ENCODE assay signal across 11 cellular contexts in the genomic region with DNA sequence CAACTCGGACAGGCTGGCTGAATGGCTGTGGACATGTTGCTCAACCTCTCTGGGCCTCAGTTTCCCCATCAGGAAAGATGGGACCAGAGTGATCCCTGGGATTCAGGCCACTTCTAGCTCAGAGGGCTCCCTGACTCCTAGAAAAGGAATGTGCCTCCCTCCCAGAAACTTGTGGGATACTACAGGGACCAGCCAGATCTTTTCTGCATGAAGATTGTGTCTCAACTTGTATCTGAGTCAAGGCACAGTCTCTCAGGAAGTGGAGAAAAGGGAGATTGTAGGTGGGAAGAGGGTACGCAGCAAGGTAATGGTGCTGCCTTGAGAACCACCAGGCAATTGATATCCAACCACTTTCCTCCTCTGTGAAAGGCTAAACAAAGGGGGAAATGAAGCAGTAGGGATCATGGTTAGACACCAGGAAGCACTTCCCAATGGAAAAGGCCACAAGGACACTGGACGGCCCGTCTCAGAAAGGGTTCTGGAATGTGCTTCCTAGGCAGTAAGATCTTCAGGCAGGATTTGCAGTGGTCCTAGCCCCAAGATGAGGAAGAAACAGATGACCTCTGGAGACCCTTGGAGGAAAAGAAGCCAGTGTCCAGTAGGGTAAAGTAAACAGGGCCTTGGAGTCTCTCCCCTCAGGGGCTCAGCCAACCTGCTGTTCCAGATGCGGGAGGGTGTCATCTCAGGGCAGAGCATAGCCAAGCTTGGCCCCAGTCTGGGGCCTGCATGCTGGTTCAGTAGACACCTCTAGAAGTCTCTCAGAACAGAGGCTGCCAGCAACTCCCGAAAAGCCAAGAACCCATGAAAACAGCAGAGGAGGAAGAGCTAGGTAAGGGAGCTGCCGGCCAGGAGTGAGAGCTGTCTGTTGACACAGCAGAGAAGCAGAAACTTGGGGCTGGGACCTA. TPM values are rescaled to one million over a fixed set of nuclear protein-coding genes. Genes with fewer than 3 reads are reported as not detected.
DNase-seq lines count a peak whose midpoint lies in the region; ATAC-seq and TF ChIP-seq lines count a peak whose summit lies in the region.
"Had no signal": no experiment of that assay in that cellular context is flagged by ENCODE, and none has a peak within 500 bp of the region (broad histone marks: within the 10 kb centered on the region; RNA-seq: fewer than 3 reads in every experiment).

No MANE protein-coding gene starts in this region.

- peak overlapping the region; percentile 2 for H3K4me3 Mint-ChIP-seq in central memory CD8-positive, alpha-beta T cell
- H3K4me3 Mint-ChIP-seq in osteocyte (ENCODE audit: unreplicated experiment) = no peak overlapping the region

- no peak for TF ChIP-seq POLR2A in Peyer's patch (IDR thresholded peaks at IDR 0.05)

- 77 to 86% methylated on average over 7 of the region's 7 CpGs for WGBS in heart right ventricle, 2 donors

- no peaks in the 10 kb centered on the region for H3K9me3 Mint-ChIP-seq in central memory CD8-positive, alpha-beta T cell
- no peaks in the 10 kb centered on the region for H3K9me3 Mint-ChIP-seq in osteocyte (ENCODE audit: unreplicated experiment)

- H3K27ac ChIP-seq in Peyer's patch (no peak overlapping the region), heart right ventricle (no peak overlapping the region)

- H3K27me3 ChIP-seq in Peyer's patch = no peaks in the 10 kb centered on the region
- H3K27me3 ChIP-seq in heart right ventricle = no peaks in the 10 kb centered on the region
- H3K27me3 ChIP-seq: stomach had no signal

- intact Hi-C loops in heart right ventricle (cut with DNase I) = loop anchor here in 1 of 10 donors (2.0 kb wide), 1 partner anchor 13 kb away; no protein-coding TSS in a partner anchor

- H3K4me3 ChIP-seq in Peyer's patch = no peak overlapping the region
- H3K4me3 ChIP-seq in heart right ventricle = no peak overlapping the region
- H3K4me3 ChIP-seq: stomach had no signal

- H3K4me1 ChIP-seq in Peyer's patch = peaks cover 0 to 16% (median 1%) of the 10 kb centered on the region in 4 donors
- peaks cover 29 to 70% (median 51%) of the 10 kb centered on the region in 9 donors for H3K4me1 ChIP-seq in heart right ventricle

- H3K9me3 ChIP-seq in Peyer's patch = no peaks in the 10 kb centered on the region
- H3K9me3 ChIP-seq in heart right ventricle = no peaks in the 10 kb centered on the region
- H3K9me3 ChIP-seq: stomach had no signal

- no peaks in the 10 kb centered on the region for H3K27me3 Mint-ChIP-seq in central memory CD8-positive, alpha-beta T cell
- H3K27me3 Mint-ChIP-seq in osteocyte (ENCODE audit: unreplicated experiment) = no peaks in the 10 kb centered on the region

- no peaks in the 10 kb centered on the region for H3K36me3 ChIP-seq in Peyer's patch
- peaks cover 0 to 8% (median 0%) of the 10 kb centered on the region in 9 donors for H3K36me3 ChIP-seq in heart right ventricle
- H3K36me3 ChIP-seq: stomach had no signal

- no peak for ATAC-seq in central memory CD8-positive, alpha-beta T cell (replicated peaks; ENCODE audit: extremely low read depth, poor library complexity, severe bottlenecking)
- ATAC-seq in heart right ventricle = no peak

- TF ChIP-seq CTCF in Peyer's patch (IDR thresholded peaks at IDR 0.05) (no peak), osteocyte (IDR thresholded peaks at IDR 0.05) (no peak), heart right ventricle (IDR thresholded peaks at IDR 0.05) (no peak)

- DNase-seq in AG08396 (ENCODE audit: low spot score) (peak; percentile 57), GM03348 (ENCODE audit: low spot score) (peak; percentile 71), myocyte (ENCODE audit: low read depth) (peak; percentile 59), Peyer's patch (no peak), SHP77 (lab: John Stamatoyannopoulos, UW) (no peak), osteocyte (ENCODE audit: extremely low spot score, unreplicated experiment) (no peak), heart right ventricle (no peak)
- DNase-seq in central memory CD8-positive, alpha-beta T cell (ENCODE audit: low spot score in 2 of 2) = no peak
- DNase-seq: activated T-cell treated with anti-CD3 and anti-CD28 coated beads for 4 hours, dermis blood vessel endothelial cell, stomach had no signal

- H3K27ac Mint-ChIP-seq in central memory CD8-positive, alpha-beta T cell (ENCODE audit: low read depth) = peak overlapping the region; percentile 66
- H3K27ac Mint-ChIP-seq in osteocyte (ENCODE audit: unreplicated experiment) = no peak overlapping the region

- H3K36me3 Mint-ChIP-seq in central memory CD8-positive, alpha-beta T cell (ENCODE audit: insufficient read depth) = peaks cover 21% of the 10 kb centered on the region
- H3K36me3 Mint-ChIP-seq in osteocyte (ENCODE audit: unreplicated experiment) = no peaks in the 10 kb centered on the region

- H3K4me1 Mint-ChIP-seq in central memory CD8-positive, alpha-beta T cell = peaks cover 73% of the 10 kb centered on the region
- peaks cover 51% of the 10 kb centered on the region for H3K4me1 Mint-ChIP-seq in osteocyte (ENCODE audit: unreplicated experiment)

RNA-seq across cellular contexts. Expression of gene IFFO2, which starts 16.8 kb away (rescaled TPM):
- 12.4 and 16.2 TPM in 2 replicates for total RNA-seq in myocyte
- polyA plus RNA-seq in myocyte (2012) = 41.3 TPM
- total RNA-seq in Peyer's patch = 10 to 100 TPM in 1 of 4 donors, 1 to 10 TPM in 3; 1.9 to 14.9 (median 3.8) TPM
- 6.8 and 8.0 TPM in 2 replicates for total RNA-seq in osteocyte
- total RNA-seq in heart right ventricle = 1 to 10 TPM; 3.2 to 8.2 (median 4.7) TPM
- 1 to 10 TPM; 2.2 to 2.3 TPM for polyA plus RNA-seq in heart right ventricle

RNA-seq across cellular contexts. Expression of gene ALDH4A1, which starts 37.3 kb away (rescaled TPM):
- total RNA-seq in myocyte (25.9 and 37.0 TPM in 2 replicates), Peyer's patch (1 to 10 TPM; 2.8 to 5.8 (median 4.1) TPM), osteocyte (13.7 and 13.8 TPM in 2 replicates), heart right ventricle (10 to 100 TPM; 18.5 to 60.8 (median 44.7) TPM)
- polyA plus RNA-seq in myocyte (2012) = 17.1 TPM
- polyA plus RNA-seq in heart right ventricle = 10 to 100 TPM; 12.7 to 24.0 TPM

Comparison
In these comparisons a context has a peak if more than half of its experiments do, and no peak if none do; other contexts are left out.
1. DNase-seq: peak in AG08396 (single experiment), GM03348 (single experiment) and myocyte (single experiment); none in central memory CD8-positive, alpha-beta T cell (0 of 2), Peyer's patch (0 of 3), SHP77 (0 of 2), osteocyte (single experiment) and heart right ventricle (0 of 2).